Comparison of ENCODE assay signal across 17 cellular contexts in genomic region chr2:68716539-68716938, GRCh38. TPM values are rescaled to one million over a fixed set of nuclear protein-coding genes. Genes with fewer than 3 reads are reported as not detected.
DNase-seq lines count a peak whose midpoint lies in the region; ATAC-seq, FAIRE-seq and TF ChIP-seq lines count a peak whose summit lies in the region.
"Had no signal": no experiment of that assay in that cellular context is flagged by ENCODE, and none has a peak within 500 bp of the region (broad histone marks: within the 10 kb centered on the region; RNA-seq: fewer than 3 reads in every experiment).

No MANE protein-coding gene starts in this region.

- peak; percentile 40 for ATAC-seq in HG03175 (IDR thresholded peaks at IDR 0.05; ENCODE audit: unreplicated experiment)
- ATAC-seq in activated CD8-positive, alpha-beta T cell treated with anti-CD3 and anti-CD28 coated beads, Interleukin-2, amount 10 ng/mL, durations not matched to agents 7 days and 5 days: no peak
- peak; percentile 64 to 80 (median 70) for ATAC-seq in natural killer cell
- ATAC-seq in GM19397 (IDR thresholded peaks at IDR 0.05; ENCODE audit: unreplicated experiment): no peak

- H3K4me3 Mint-ChIP-seq in CD8-positive, alpha-beta memory T cell: peak overlapping the region in 6 of 7 donors; percentile 6 to 39 (median 18)
- H3K4me3 Mint-ChIP-seq in activated CD8-positive, alpha-beta T cell treated with anti-CD3 and anti-CD28 coated beads, Interleukin-2, amount 10 ng/mL, durations not matched to agents 7 days and 5 days: no peak overlapping the region
- H3K4me3 Mint-ChIP-seq in natural killer cell: no peak overlapping the region
- H3K4me3 Mint-ChIP-seq: CD14-positive monocyte, HFFc6 had no signal

- no peaks in the 10 kb centered on the region for H3K27me3 ChIP-seq in CD8-positive, alpha-beta memory T cell (ENCODE audit: insufficient read depth, low read length, poor library complexity, severe bottlenecking)
- H3K27me3 ChIP-seq: transverse colon had no signal

- H3K4me3 ChIP-seq in CD8-positive, alpha-beta memory T cell (ENCODE audit: low read length): no peak overlapping the region
- H3K4me3 ChIP-seq: heart right ventricle, lung, transverse colon had no signal

- no peaks in the 10 kb centered on the region for H3K9me3 Mint-ChIP-seq in CD8-positive, alpha-beta memory T cell
- H3K9me3 Mint-ChIP-seq in activated CD8-positive, alpha-beta T cell treated with anti-CD3 and anti-CD28 coated beads, Interleukin-2, amount 10 ng/mL, durations not matched to agents 7 days and 5 days (ENCODE audit: insufficient read depth): peaks cover 8% of the 10 kb centered on the region
- no peaks in the 10 kb centered on the region for H3K9me3 Mint-ChIP-seq in natural killer cell
- H3K9me3 Mint-ChIP-seq: HFFc6 had no signal

- FAIRE-seq in RCC 7860 (lab: Jason Lieb, UNC): no peak

- no peak overlapping the region for H3K27ac ChIP-seq in CD8-positive, alpha-beta memory T cell (ENCODE audit: low read depth, low read length)
- H3K27ac ChIP-seq: transverse colon, WERI-Rb-1 had no signal

- peak overlapping the region in 6 of 8 donors; percentile 11 to 87 (median 44) for H3K27ac Mint-ChIP-seq in CD8-positive, alpha-beta memory T cell
- H3K27ac Mint-ChIP-seq in activated CD8-positive, alpha-beta T cell treated with anti-CD3 and anti-CD28 coated beads, Interleukin-2, amount 10 ng/mL, durations not matched to agents 7 days and 5 days: peak overlapping the region; percentile 85
- peak overlapping the region in 1 of 2 donors; percentile 43 for H3K27ac Mint-ChIP-seq in natural killer cell
- H3K27ac Mint-ChIP-seq: HFFc6 had no signal

- peaks cover 0 to 3% of the 10 kb centered on the region in 2 donors for H3K27me3 Mint-ChIP-seq in CD8-positive, alpha-beta memory T cell
- H3K27me3 Mint-ChIP-seq in activated CD8-positive, alpha-beta T cell treated with anti-CD3 and anti-CD28 coated beads, Interleukin-2, amount 10 ng/mL, durations not matched to agents 7 days and 5 days (ENCODE audit: low read depth): peaks cover 3% of the 10 kb centered on the region
- H3K27me3 Mint-ChIP-seq in natural killer cell (ENCODE audit: low read depth in 2 of 2): peaks cover 71 to 100% of the 10 kb centered on the region in 2 donors

- H3K36me3 Mint-ChIP-seq in CD8-positive, alpha-beta memory T cell: peaks cover 0 to 1% (median 0%) of the 10 kb centered on the region in 3 donors
- H3K36me3 Mint-ChIP-seq in activated CD8-positive, alpha-beta T cell treated with anti-CD3 and anti-CD28 coated beads, Interleukin-2, amount 10 ng/mL, durations not matched to agents 7 days and 5 days (ENCODE audit: low read depth): peaks cover 4% of the 10 kb centered on the region
- no peaks in the 10 kb centered on the region for H3K36me3 Mint-ChIP-seq in natural killer cell

- no peaks in the 10 kb centered on the region for H3K36me3 ChIP-seq in CD8-positive, alpha-beta memory T cell (ENCODE audit: insufficient read depth, low read length)
- H3K36me3 ChIP-seq: heart right ventricle, transverse colon, WERI-Rb-1 had no signal

- no peak for DNase-seq in CD8-positive, alpha-beta memory T cell
- peak; percentile 26 for DNase-seq in activated CD8-positive, alpha-beta T cell treated with anti-CD3 and anti-CD28 coated beads, Interleukin-2, amount 10 ng/mL, durations not matched to agents 7 days and 5 days
- DNase-seq in natural killer cell: no peak
- DNase-seq in 8988T: no peak
- no peak for DNase-seq in RCC 7860 (ENCODE audit: low spot score)
- DNase-seq: central memory CD4-positive, alpha-beta T cell; effector CD8-positive, alpha-beta T cell; heart right ventricle; HFFc6; NCI-H1694 treated with DMSO at 0.1 percent for 48 hours; SW 1271; transverse colon; WERI-Rb-1 had no signal

- POLR2A ChIA-PET in CD8-positive, alpha-beta memory T cell (lab: Charles Lee): interaction anchor here (1.2 kb wide), 1 partner anchor 18 kb away, joined by 3 read pairs; the partner anchor contains the start of gene ARHGAP25
- POLR2A ChIA-PET in activated CD8-positive, alpha-beta T cell treated with anti-CD3 and anti-CD28 coated beads, Interleukin-2, amount 10 ng/mL, durations not matched to agents 7 days and 5 days (lab: Charles Lee): interaction anchor here (3.9 kb wide), 1 partner anchor 18 kb away, joined by 21 read pairs; the partner anchor contains the start of gene ARHGAP25

- CTCF ChIA-PET in CD8-positive, alpha-beta memory T cell (lab: Charles Lee): interaction anchor here (0.7 to 3.8 kb wide), 7 partner anchors 10 to 232 kb away, joined by 3 to 26 read pairs (median 3); partner anchors contain the start of gene ARHGAP25
- CTCF ChIA-PET in activated CD8-positive, alpha-beta T cell treated with anti-CD3 and anti-CD28 coated beads, Interleukin-2, amount 10 ng/mL, durations not matched to agents 7 days and 5 days (lab: Charles Lee): interaction anchor here (0.9 to 23.9 kb wide), 13 partner anchors 8 to 251 kb away, joined by 3 to 449 read pairs (median 6); partner anchors contain the start of genes APLF, ARHGAP25 and FBXO48

- TF ChIP-seq CTCF in natural killer cell (IDR thresholded peaks at IDR 0.05): no peak

- H3K9me3 ChIP-seq in CD8-positive, alpha-beta memory T cell (ENCODE audit: low read length): no peaks in the 10 kb centered on the region
- H3K9me3 ChIP-seq: heart right ventricle, transverse colon had no signal

- peaks cover 73 to 74% (median 74%) of the 10 kb centered on the region in 3 donors for H3K4me1 Mint-ChIP-seq in CD8-positive, alpha-beta memory T cell
- H3K4me1 Mint-ChIP-seq in activated CD8-positive, alpha-beta T cell treated with anti-CD3 and anti-CD28 coated beads, Interleukin-2, amount 10 ng/mL, durations not matched to agents 7 days and 5 days (ENCODE audit: low read depth): peaks cover 85% of the 10 kb centered on the region
- peaks cover 51 to 59% of the 10 kb centered on the region in 2 donors for H3K4me1 Mint-ChIP-seq in natural killer cell

- H3K4me1 ChIP-seq in CD8-positive, alpha-beta memory T cell (ENCODE audit: insufficient read depth, low read length): peaks cover 74% of the 10 kb centered on the region

- intact Hi-C loops in natural killer cell (cut with micrococcal nuclease): loop anchor here (2.0 to 5.0 kb wide), 3 partner anchors 36 to 254 kb away; no protein-coding TSS in a partner anchor

RNA-seq across cellular contexts. Expression of gene ARHGAP25, which starts 18.1 kb away (rescaled TPM):
- 10 to 100 TPM; 74.7 to 75.2 TPM for total RNA-seq in CD8-positive, alpha-beta memory T cell
- 200 TPM for polyA plus RNA-seq in CD8-positive, alpha-beta memory T cell
- total RNA-seq in activated CD8-positive, alpha-beta T cell treated with anti-CD3 and anti-CD28 coated beads, Interleukin-2, amount 10 ng/mL, durations not matched to agents 7 days and 5 days: 10 to 100 TPM; 68.2 to 68.7 TPM
- total RNA-seq in natural killer cell: 100 to 1,000 TPM; 122 to 180 (median 155) TPM
- total RNA-seq: HFFc6 had no signal

Comparison
In these comparisons a context has a peak if more than half of its experiments do, and no peak if none do; other contexts are left out.
1. H3K4me3 Mint-ChIP-seq: peak in CD8-positive, alpha-beta memory T cell (6 of 7); none in activated CD8-positive, alpha-beta T cell treated with anti-CD3 and anti-CD28 coated beads, Interleukin-2, amount 10 ng/mL, durations not matched to agents 7 days and 5 days (single experiment) and natural killer cell (single experiment).
2. ATAC-seq: peak in HG03175 (single experiment) and natural killer cell (3 of 3); none in activated CD8-positive, alpha-beta T cell treated with anti-CD3 and anti-CD28 coated beads, Interleukin-2, amount 10 ng/mL, durations not matched to agents 7 days and 5 days (single experiment) and GM19397 (single experiment).